2 cellular contexts compared by ENCODE assay signal in the genomic region with DNA sequence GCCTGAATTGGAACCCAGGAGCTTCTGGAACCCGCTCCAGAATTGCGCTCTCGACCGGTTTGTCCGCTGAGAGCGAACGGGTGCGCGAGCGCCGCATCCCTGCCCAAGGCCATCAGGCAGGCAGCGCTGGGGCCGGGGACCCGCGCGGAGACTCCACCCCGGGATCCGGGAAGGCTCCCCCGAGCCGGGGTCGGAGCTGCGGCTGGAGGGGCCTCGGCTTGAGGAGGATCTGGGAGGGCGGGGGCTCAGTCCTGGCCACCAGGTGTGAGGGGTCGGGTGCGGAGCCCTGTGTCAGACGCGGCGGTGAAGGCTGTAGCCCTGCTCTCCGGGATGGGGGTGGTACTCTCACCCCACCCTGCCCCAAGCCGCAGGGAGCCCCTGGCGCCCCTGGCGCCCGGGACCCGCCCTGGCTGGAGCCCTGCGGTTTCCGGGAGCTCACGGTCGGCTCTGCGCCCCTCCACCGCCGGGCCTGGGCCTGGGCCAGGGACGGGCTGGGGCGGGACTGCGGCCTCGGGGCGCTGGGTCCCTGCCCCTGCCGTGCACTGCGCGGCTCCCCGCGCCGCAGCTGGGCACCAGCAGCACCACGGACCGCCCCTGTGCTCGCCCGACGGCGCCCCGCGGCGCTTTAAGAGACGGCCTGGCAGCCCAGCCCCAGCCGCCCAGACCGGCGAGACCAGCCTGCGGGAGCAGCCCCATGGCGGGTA. TPM values are rescaled to one million over a fixed set of nuclear protein-coding genes. Genes with fewer than 3 reads are reported as not detected.
"Had no signal": no experiment of that assay in that cellular context is flagged by ENCODE, and none has a peak within 500 bp of the region (broad histone marks: within the 10 kb centered on the region; RNA-seq: fewer than 3 reads in every experiment).

Gene SYT15 (plus strand): TSS at position 654 of the 704 bp plus-strand sequence. CDS start 41 bp downstream, at position 695.

RNA-seq across cellular contexts. Expression of gene SYT15, which starts in this region (rescaled TPM):
- total RNA-seq: SK-MEL-5 had no signal
- polyA plus RNA-seq: neural cell had no signal
